14 cellular contexts compared by ENCODE assay signal in the genomic region with DNA sequence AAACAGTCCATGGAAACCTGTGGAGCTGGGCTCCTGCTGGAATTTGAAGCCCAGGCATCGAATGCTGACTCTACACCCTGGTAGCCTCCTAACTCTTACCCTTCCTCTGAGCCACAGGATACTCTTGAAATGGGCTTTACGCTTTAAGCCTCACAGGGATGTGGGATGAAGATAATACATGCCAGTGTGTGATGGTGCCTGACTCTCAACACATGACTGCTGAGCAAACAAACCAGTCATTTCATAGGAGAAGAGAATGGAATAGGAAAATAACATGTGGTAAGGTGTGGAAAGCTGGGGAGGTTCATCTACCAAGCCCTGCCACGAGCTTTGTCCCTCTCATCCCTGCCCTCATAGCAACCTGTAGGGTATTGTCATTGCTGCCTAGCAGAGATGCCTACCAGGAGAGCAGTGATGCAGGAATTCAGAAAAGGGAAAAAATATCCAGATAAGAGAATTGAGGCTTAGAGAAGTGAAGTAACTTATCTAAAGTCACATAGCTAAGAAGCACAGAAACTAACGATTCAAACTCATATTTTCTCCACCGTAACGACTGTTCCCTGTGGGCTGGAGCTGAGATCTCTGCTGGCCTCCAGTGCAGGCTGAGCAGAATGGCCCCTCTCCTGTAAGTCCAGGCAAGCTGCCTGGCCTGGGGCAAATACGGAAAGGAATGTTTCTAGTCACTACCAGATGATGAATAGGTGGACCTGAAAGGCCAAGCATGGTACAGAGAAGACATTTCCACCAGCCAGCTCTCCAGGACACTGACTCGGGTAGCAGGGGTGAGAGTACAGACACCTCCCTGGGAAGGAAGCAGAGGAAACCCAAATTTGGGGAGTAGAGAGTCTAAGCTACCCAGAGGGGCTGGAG.
DNase-seq lines count a peak whose midpoint lies in the region; ATAC-seq, FAIRE-seq and TF ChIP-seq lines count a peak whose summit lies in the region.
"Had no signal": no experiment of that assay in that cellular context is flagged by ENCODE, and none has a peak within 500 bp of the region (broad histone marks: within the 10 kb centered on the region; RNA-seq: fewer than 3 reads in every experiment).

No MANE protein-coding gene starts in this region.

- DNase-seq in NCI-H526 (lab: John Stamatoyannopoulos, UW) (peak; percentile 55 to 60), bronchial epithelial cell (ENCODE audit: low read depth) (peak; percentile 52), mesothelial cell of epicardium (ENCODE audit: low spot score in 2 of 2, unreplicated experiment in 2 of 2) (no peak), G401 (ENCODE audit: low spot score) (no peak)
- DNase-seq in activated CD8-positive, alpha-beta memory T cell treated with anti-CD3 and anti-CD28 coated beads for 24 hours = no peak
- DNase-seq: CD4-positive, CD25-positive, alpha-beta regulatory T cell; effector memory CD4-positive, alpha-beta T cell; left lung; small intestine; T-helper 1 cell had no signal

- H3K27me3 ChIP-seq in DOHH2 (ENCODE audit: control insufficient read depth, low read length) (0 out of 2 replicates have a peak, but pooled peaks cover 6% of the 10 kb centered on the region), bronchial epithelial cell (ENCODE audit: control insufficient read depth, insufficient read depth, low read length) (no peaks in the 10 kb centered on the region)
- H3K27me3 ChIP-seq: left lung had no signal

- no peaks in the 10 kb centered on the region for H4K20me1 ChIP-seq in DOHH2 (ENCODE audit: control insufficient read depth, insufficient read depth, low read depth, low read length)

- H3K9me2 ChIP-seq in DOHH2 (replicated peaks; ENCODE audit: control insufficient read depth, low read length) = no peaks in the 10 kb centered on the region

- H3K27ac Mint-ChIP-seq in mesothelial cell of epicardium = peak overlapping the region; percentile 53

- no peak overlapping the region for H3K4me3 ChIP-seq in DOHH2 (ENCODE audit: low read length)
- no peak overlapping the region for H3K4me3 ChIP-seq in bronchial epithelial cell (ENCODE audit: low read depth, low read length)
- H3K4me3 ChIP-seq: left lung had no signal

- no peaks in the 10 kb centered on the region for H3K79me2 ChIP-seq in DOHH2 (ENCODE audit: control insufficient read depth, low read length)

- H3K4me1 Mint-ChIP-seq in mesothelial cell of epicardium = peaks cover 54% of the 10 kb centered on the region

- peaks cover 50% of the 10 kb centered on the region for H3K4me1 ChIP-seq in DOHH2 (ENCODE audit: control insufficient read depth, low read length)

- H3K27ac ChIP-seq in DOHH2 (ENCODE audit: low read depth, low read length) = no peak overlapping the region
- H3K27ac ChIP-seq: left lung had no signal

- ATAC-seq in HG02870 (IDR thresholded peaks at IDR 0.05; ENCODE audit: unreplicated experiment) (no peak), GM18870 (IDR thresholded peaks at IDR 0.05; ENCODE audit: unreplicated experiment) (no peak)
- ATAC-seq: left lung had no signal

- no peaks in the 10 kb centered on the region for H3K27me3 Mint-ChIP-seq in mesothelial cell of epicardium (ENCODE audit: low read depth)

- no peaks in the 10 kb centered on the region for H3K9me3 Mint-ChIP-seq in mesothelial cell of epicardium
- H3K9me3 Mint-ChIP-seq: CD4-positive, CD25-positive, alpha-beta regulatory T cell had no signal

- TF ChIP-seq CTCF in DOHH2 (IDR thresholded peaks at IDR 0.05; ENCODE audit: low read depth, low read length, poor library complexity, severe bottlenecking) (no peak), bronchial epithelial cell (IDR thresholded peaks at IDR 0.05; ENCODE audit: insufficient read depth, low read length, severe bottlenecking) (no peak), mesothelial cell of epicardium (IDR thresholded peaks at IDR 0.05; ENCODE audit: unreplicated experiment) (no peak)

- no peak for FAIRE-seq in bronchial epithelial cell (lab: Jason Lieb, UNC)
- FAIRE-seq: small intestine had no signal

- no peaks in the 10 kb centered on the region for H3K36me3 Mint-ChIP-seq in mesothelial cell of epicardium
- H3K36me3 Mint-ChIP-seq: brain; CD4-positive, CD25-positive, alpha-beta regulatory T cell had no signal

- H3K9me3 ChIP-seq in DOHH2 (ENCODE audit: control insufficient read depth, insufficient read depth, low read length) = no peaks in the 10 kb centered on the region
- H3K9me3 ChIP-seq: left lung had no signal

- in situ Hi-C loops in G401 (cut with HindIII; ENCODE audit: low sequenced_read_pairs) = no loop called here

- H3K4me2 ChIP-seq in DOHH2 (ENCODE audit: low read length) = peak overlapping the region; percentile 38

- H3K36me3 ChIP-seq in DOHH2 (ENCODE audit: control insufficient read depth, low read length) (no peaks in the 10 kb centered on the region), bronchial epithelial cell (ENCODE audit: control insufficient read depth, insufficient read depth, low read length) (no peaks in the 10 kb centered on the region)
- H3K36me3 ChIP-seq: left lung had no signal

- H3F3A ChIP-seq in DOHH2 (ENCODE audit: control insufficient read depth, insufficient read depth) = peaks cover 2% of the 10 kb centered on the region; the same call in 1 of the 2 replicates

- H3K4me3 Mint-ChIP-seq in mesothelial cell of epicardium = no peak overlapping the region
- H3K4me3 Mint-ChIP-seq: brain; CD4-positive, CD25-positive, alpha-beta regulatory T cell had no signal

Comparison
In these comparisons a context has a peak if more than half of its experiments do, and no peak if none do; other contexts are left out.
1. DNase-seq: peak in NCI-H526 (2 of 2) and bronchial epithelial cell (single experiment); none in mesothelial cell of epicardium (0 of 2), G401 (single experiment) and activated CD8-positive, alpha-beta memory T cell treated with anti-CD3 and anti-CD28 coated beads for 24 hours (single experiment).